25 cellular contexts compared by ENCODE assay signal in the genomic region with DNA sequence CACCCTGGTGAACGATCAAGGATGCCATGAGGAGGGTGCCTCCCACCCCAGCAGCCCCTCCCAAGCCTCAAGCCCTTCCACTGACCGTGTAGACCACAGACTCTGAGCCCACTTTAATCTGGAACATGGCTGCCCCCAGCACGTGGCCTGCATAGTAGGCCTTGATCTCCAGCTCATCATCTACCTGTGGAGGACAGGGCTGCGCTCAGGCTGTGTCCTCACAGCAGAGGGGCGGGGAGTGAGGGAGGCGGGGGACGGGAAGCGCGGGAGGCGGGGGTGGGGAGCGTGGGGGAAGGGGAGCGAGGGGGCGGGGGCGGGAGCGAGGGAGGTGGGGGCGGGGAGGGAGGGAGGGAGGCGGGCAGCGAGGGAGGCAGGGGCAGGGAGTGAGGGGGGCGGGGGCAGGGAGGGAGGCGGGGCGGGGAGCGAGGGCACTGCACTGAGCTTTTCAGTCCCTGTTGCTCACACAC. TPM values are rescaled to one million over a fixed set of nuclear protein-coding genes. Genes with fewer than 3 reads are reported as not detected.
A peak's percentile ranks its signal among the peaks of the same experiment; 100 is the strongest.
DNase-seq lines count a peak whose midpoint lies in the region; ATAC-seq, FAIRE-seq and TF ChIP-seq lines count a peak whose summit lies in the region.
"Had no signal": no experiment of that assay in that cellular context is flagged by ENCODE, and none has a peak within 500 bp of the region (broad histone marks: within the 10 kb centered on the region; RNA-seq: fewer than 3 reads in every experiment).

No MANE protein-coding gene starts in this region.

- H2AFZ ChIP-seq in K562 (ENCODE audit: low read depth, low read length) = no peak overlapping the region
- H2AFZ ChIP-seq: GM23248 had no signal

- CTCF ChIA-PET in K562 (lab: Yijun Ruan, JAX; ENCODE audit: low intra/inter-chr PET ratio) = no interaction called here

- peaks cover 36% of the 10 kb centered on the region for H3K79me2 ChIP-seq in K562 (ENCODE audit: control insufficient read depth, insufficient read depth, low read length)

- H3K4me1 ChIP-seq in K562 (replicated peaks in 1 of 2; ENCODE audit: control insufficient read depth in 2 of 2, insufficient read depth in 2 of 2, low read length in 2 of 2) = peaks cover 27 to 88% of the 10 kb centered on the region in 2 experiments

- TF ChIP-seq RAD21 in K562 (CRISPR knock-in tag; conservative IDR thresholded peaks at IDR 0.05 in 1 of 2, IDR thresholded peaks at IDR 0.05 in 1 of 2) = no peak

- peaks cover 28% of the 10 kb centered on the region for H4K20me1 ChIP-seq in K562 (replicated peaks; ENCODE audit: control insufficient read depth, insufficient read depth, low read length)

- H3K9ac ChIP-seq in K562 (ENCODE audit: insufficient read depth in 1 of 2, low read depth in 2 of 2, low read length in 2 of 2) = peak overlapping the region; percentile 13 to 84; a peak in 2 of 4 replicates
- H3K9ac ChIP-seq: GM23248 had no signal

- intact Hi-C loops in K562 (cut with micrococcal nuclease) = no loop called here

- H3K9me3 ChIP-seq in K562 (replicated peaks; ENCODE audit: control insufficient read depth, insufficient read depth, low read depth, low read length) = no peaks in the 10 kb centered on the region
- H3K9me3 ChIP-seq: ovary, right atrium auricular region had no signal

- no peaks in the 10 kb centered on the region for H3K27me3 ChIP-seq in K562 (ENCODE audit: control insufficient read depth in 2 of 2, insufficient read depth in 2 of 2, low read length in 2 of 2)
- H3K27me3 ChIP-seq: ovary, right atrium auricular region had no signal

- no peak for TF ChIP-seq EP300 in K562 (IDR thresholded peaks at IDR 0.05; ENCODE audit: low read length)

- TF ChIP-seq POLR2A in K562 (conservative IDR thresholded peaks at IDR 0.05) = no peak; the same call in 1 of the 2 replicates
- no peak for TF ChIP-seq POLR2A in GM12892 (IDR thresholded peaks at IDR 0.05; ENCODE audit: low read depth, low read length)

- no peak overlapping the region; the same call in 1 of the 2 replicates for H3K4me2 ChIP-seq in K562 (ENCODE audit: insufficient read depth, low read length)

- no TSS peak for BruUV-seq in K562 (replicated peaks; lab: Mats Ljungman, UMichigan)

- POLR2A ChIA-PET in K562 (lab: Yijun Ruan, JAX) = interaction anchor here (0.6 to 1.3 kb wide), 3 partner anchors 8 to 37 kb away, joined by 3 to 5 read pairs (median 3); no protein-coding TSS in a partner anchor

- peak; percentile 62 for FAIRE-seq in K562 (lab: Jason Lieb, UNC)
- no peak for FAIRE-seq in GM12892 (lab: Jason Lieb, UNC)
- FAIRE-seq: endometrium, G401.6 had no signal

- H3K27ac ChIP-seq in K562 (ENCODE audit: extremely low read depth, low read depth, low read length) = peak overlapping the region; percentile 64
- H3K27ac ChIP-seq: GM23248, ovary, right atrium auricular region had no signal

- H3K36me3 ChIP-seq in K562 (ENCODE audit: control insufficient read depth, insufficient read depth, low read length) = peaks cover 89% of the 10 kb centered on the region
- H3K36me3 ChIP-seq: ovary had no signal

- DNase-seq in NCI-H82 (lab: John Stamatoyannopoulos, UW) (peak; percentile 55), NCI-H82 treated with DMSO at 0.1 percent for 48 hours (lab: John Stamatoyannopoulos, UW; ENCODE audit: unreplicated experiment) (no peak), K562 (ENCODE audit: extremely low read depth in 1 of 4, low spot score in 3 of 4) (peak; percentile 75 to 79 (median 78)), left kidney (ENCODE audit: low read depth, low spot score) (peak; percentile 78), GM12892 (ENCODE audit: insufficient read length) (no peak), C1 segment of cervical spinal cord (lab: John Stamatoyannopoulos, UW) (no peak)
- no peak for DNase-seq in activated CD4-positive, CD25-positive, alpha-beta regulatory T cell treated with anti-CD3 and anti-CD28 coated beads, Interleukin-2, amount 50 U/mL, for 72 hours
- DNase-seq: 8988T; anterior cingulate cortex; cortex of kidney; DMS53; GM23248; MV-4-11; NCI-H146; NCI-H69; ovary; stimulated activated CD4-positive, alpha-beta T cell treated with anti-CD3 and anti-CD28 coated beads, Interleukin-4, amount 100 ng/mL, for 1 hour had no signal

- H3K9me1 ChIP-seq in K562 (ENCODE audit: control insufficient read depth, insufficient read depth, low read length) = peaks cover 13% of the 10 kb centered on the region

- TF ChIP-seq CTCF in K562 (IDR thresholded peaks at IDR 0.05 in 2 of 3, conservative IDR thresholded peaks at IDR 0.05 in 1 of 3; ENCODE audit: insufficient read depth in 2 of 3, low read depth in 1 of 3, low read length in 3 of 3) = no peak

- peak; percentile 62 for ATAC-seq in K562
- ATAC-seq in GM18519 (IDR thresholded peaks at IDR 0.05; ENCODE audit: low FRiP score, unreplicated experiment) = no peak
- ATAC-seq: activated naive CD4-positive, alpha-beta T cell treated with anti-CD3 and anti-CD28 coated beads, Interleukin-2, amount 50 U/mL, for 72 hours; activated T-helper 17 cell treated with anti-CD3 and anti-CD28 coated beads, Interleukin-2, amount 50 U/mL, for 72 hours; SK-N-SH treated with all-trans-retinoic acid at 6 μM for 48 hours; stimulated activated memory B cell treated with anti-CD40 and anti-IgM and Interleukin-4, amounts not matched to agents 10 μg/mL and 1 μg/mL and 100 μg/mL, for 72 hours had no signal

- WGBS in K562 (ENCODE audit: insufficient coverage, low coverage, missing lambda C conversion rate) = 42% methylated on average over 4 of the region's 22 CpGs

- in situ Hi-C loops in K562 (cut with MboI) = no loop called here

- no peak overlapping the region for H3K4me3 ChIP-seq in K562
- H3K4me3 ChIP-seq: GM23248, ovary, right atrium auricular region had no signal

RNA-seq across cellular contexts. Expression of gene PUSL1, which starts 7.1 kb away (rescaled TPM):
- total RNA-seq in K562 (2011; cell fraction: chromatin; rRNA removed; ENCODE audit: low replicate concordance) = 13.3 and 63.1 TPM in 2 replicates
- 74.5 and 90.1 TPM in 2 replicates for total RNA-seq in K562 (2011; cell fraction: nucleolus; rRNA removed)
- 23.2 and 31.2 TPM in 2 replicates for total RNA-seq in K562 (2011; cell fraction: nucleoplasm; rRNA removed)
- 86.9 and 103 TPM in 2 replicates for total RNA-seq in K562 (2014; rRNA removed)
- total RNA-seq in K562 (2014; rRNA removed; fragmentation: Illumina TruSeq; extraction: Trizol) = 5.6 and 7.0 TPM in 2 replicates
- 29.7 and 31.4 TPM in 2 replicates for total RNA-seq in K562 (2015; rRNA removed; fragmentation: Illumina TruSeq; extraction: Trizol)
- total RNA-seq in K562 (2021) = 80.1 and 83.0 TPM in 2 replicates
- polyA plus RNA-seq in K562 (2011; rRNA removed) = 13.6 and 22.4 TPM in 2 replicates
- 29.8 and 137 TPM in 2 replicates for polyA plus RNA-seq in K562 (2011; cell fraction: cytosol; rRNA removed)
- polyA plus RNA-seq in K562 (2011; cell fraction: nucleus; rRNA removed) = 41.7 and 71.9 TPM in 2 replicates
- 35.1 and 53.3 TPM in 2 replicates for polyA plus RNA-seq in K562 (2012)
- polyA plus RNA-seq in K562 (2014; fragmentation: Illumina TruSeq; extraction: Trizol) = 10.5 and 25.1 TPM in 2 replicates
- polyA plus RNA-seq in K562 (2014; fragmentation: Nextera tagmentation; extraction: Ambion mirVana) = 1 to 10 TPM in 1 of 2 experiments, under 1 TPM in 1; 0.62 to 1.7 TPM
- 68.5 and 76.0 TPM in 2 replicates for polyA plus RNA-seq in K562 (2014; rRNA removed)
- 3.5 and 5.7 TPM in 2 replicates for polyA minus RNA-seq in K562 (2011; rRNA and poly(A)+ RNA removed)
- 22.0 and 25.8 TPM in 2 replicates for polyA minus RNA-seq in K562 (2011; cell fraction: cytosol; rRNA and poly(A)+ RNA removed)
- 33.5 and 38.2 TPM in 2 replicates for polyA minus RNA-seq in K562 (2011; cell fraction: nucleus; rRNA and poly(A)+ RNA removed)
- 3.1 TPM for polyA plus RNA-seq in GM12892 (2012; ENCODE audit: missing spikeins)

RNA-seq across cellular contexts. Expression of gene ACAP3, which starts 7.7 kb away (rescaled TPM):
- 140 and 407 TPM in 2 replicates for total RNA-seq in K562 (2011; cell fraction: chromatin; rRNA removed; ENCODE audit: low replicate concordance)
- 278 and 333 TPM in 2 replicates for total RNA-seq in K562 (2011; cell fraction: nucleolus; rRNA removed)
- total RNA-seq in K562 (2011; cell fraction: nucleoplasm; rRNA removed) = 136 and 156 TPM in 2 replicates
- total RNA-seq in K562 (2014; rRNA removed) = 29.6 and 33.3 TPM in 2 replicates
- 1.9 and 3.5 TPM in 2 replicates for total RNA-seq in K562 (2014; rRNA removed; fragmentation: Illumina TruSeq; extraction: Trizol)
- 14.0 and 15.2 TPM in 2 replicates for total RNA-seq in K562 (2015; rRNA removed; fragmentation: Illumina TruSeq; extraction: Trizol)
- total RNA-seq in K562 (2021) = 44.1 and 49.0 TPM in 2 replicates
- polyA plus RNA-seq in K562 (2011; rRNA removed) = 12.0 and 27.1 TPM in 2 replicates
- polyA plus RNA-seq in K562 (2011; cell fraction: cytosol; rRNA removed) = 8.5 and 20.8 TPM in 2 replicates
- polyA plus RNA-seq in K562 (2011; cell fraction: nucleus; rRNA removed) = 346 and 462 TPM in 2 replicates
- polyA plus RNA-seq in K562 (2012) = 38.9 and 49.6 TPM in 2 replicates
- polyA plus RNA-seq in K562 (2014; fragmentation: Illumina TruSeq; extraction: Trizol) = 7.2 and 11.8 TPM in 2 replicates
- polyA plus RNA-seq in K562 (2014; fragmentation: Nextera tagmentation; extraction: Ambion mirVana) = under 1 TPM; 0.01 to 0.06 TPM
- 43.8 and 44.8 TPM in 2 replicates for polyA plus RNA-seq in K562 (2014; rRNA removed)
- 6.3 and 10.7 TPM in 2 replicates for polyA minus RNA-seq in K562 (2011; rRNA and poly(A)+ RNA removed)
- 13.7 and 15.3 TPM in 2 replicates for polyA minus RNA-seq in K562 (2011; cell fraction: cytosol; rRNA and poly(A)+ RNA removed)
- 42.4 and 46.1 TPM in 2 replicates for polyA minus RNA-seq in K562 (2011; cell fraction: nucleus; rRNA and poly(A)+ RNA removed)
- 18.0 TPM for polyA plus RNA-seq in GM12892 (2012; ENCODE audit: missing spikeins)

RNA-seq across cellular contexts. Expression of gene INTS11, which starts 9.0 kb away (rescaled TPM):
- total RNA-seq in K562 (2011; cell fraction: chromatin; rRNA removed; ENCODE audit: low replicate concordance) = 317 and 866 TPM in 2 replicates
- total RNA-seq in K562 (2011; cell fraction: nucleolus; rRNA removed) = 565 and 578 TPM in 2 replicates
- 402 and 440 TPM in 2 replicates for total RNA-seq in K562 (2011; cell fraction: nucleoplasm; rRNA removed)
- 151 and 179 TPM in 2 replicates for total RNA-seq in K562 (2014; rRNA removed)
- 62.1 and 77.4 TPM in 2 replicates for total RNA-seq in K562 (2014; rRNA removed; fragmentation: Illumina TruSeq; extraction: Trizol)
- total RNA-seq in K562 (2015; rRNA removed; fragmentation: Illumina TruSeq; extraction: Trizol) = 85.4 and 88.8 TPM in 2 replicates
- total RNA-seq in K562 (2021) = 153 and 164 TPM in 2 replicates
- 110 and 164 TPM in 2 replicates for polyA plus RNA-seq in K562 (2011; rRNA removed)
- polyA plus RNA-seq in K562 (2011; cell fraction: cytosol; rRNA removed) = 195 and 300 TPM in 2 replicates
- polyA plus RNA-seq in K562 (2011; cell fraction: nucleus; rRNA removed) = 663 and 798 TPM in 2 replicates
- polyA plus RNA-seq in K562 (2012) = 151 and 204 TPM in 2 replicates
- polyA plus RNA-seq in K562 (2014; fragmentation: Illumina TruSeq; extraction: Trizol) = 143 and 151 TPM in 2 replicates
- 10 to 100 TPM in 1 of 2 experiments, 1 to 10 TPM in 1; 3.6 to 11.8 TPM for polyA plus RNA-seq in K562 (2014; fragmentation: Nextera tagmentation; extraction: Ambion mirVana)
- 183 TPM in 2 replicates for polyA plus RNA-seq in K562 (2014; rRNA removed)
- 68.4 and 103 TPM in 2 replicates for polyA minus RNA-seq in K562 (2011; rRNA and poly(A)+ RNA removed)
- 79.6 and 101 TPM in 2 replicates for polyA minus RNA-seq in K562 (2011; cell fraction: cytosol; rRNA and poly(A)+ RNA removed)
- 108 and 123 TPM in 2 replicates for polyA minus RNA-seq in K562 (2011; cell fraction: nucleus; rRNA and poly(A)+ RNA removed)
- 53.6 TPM for polyA plus RNA-seq in GM12892 (2012; ENCODE audit: missing spikeins)

RNA-seq across cellular contexts. Expression of gene CPTP, which starts 9.1 kb away (rescaled TPM):
- total RNA-seq in K562 (2011; cell fraction: chromatin; rRNA removed; ENCODE audit: low replicate concordance) = 3.4 and 22.1 TPM in 2 replicates
- total RNA-seq in K562 (2011; cell fraction: nucleolus; rRNA removed) = 31.8 and 32.0 TPM in 2 replicates
- total RNA-seq in K562 (2011; cell fraction: nucleoplasm; rRNA removed) = 11.2 and 13.9 TPM in 2 replicates
- total RNA-seq in K562 (2014; rRNA removed) = 21.6 and 33.4 TPM in 2 replicates
- total RNA-seq in K562 (2014; rRNA removed; fragmentation: Illumina TruSeq; extraction: Trizol) = 3.0 and 3.5 TPM in 2 replicates
- 8.4 and 10.1 TPM in 2 replicates for total RNA-seq in K562 (2015; rRNA removed; fragmentation: Illumina TruSeq; extraction: Trizol)
- total RNA-seq in K562 (2021) = 25.4 and 25.8 TPM in 2 replicates
- 3.5 and 5.7 TPM in 2 replicates for polyA plus RNA-seq in K562 (2011; rRNA removed)
- polyA plus RNA-seq in K562 (2011; cell fraction: cytosol; rRNA removed) = 7.2 and 32.1 TPM in 2 replicates
- 5.6 and 10.3 TPM in 2 replicates for polyA plus RNA-seq in K562 (2011; cell fraction: nucleus; rRNA removed)
- 14.5 and 17.3 TPM in 2 replicates for polyA plus RNA-seq in K562 (2012)
- 2.7 and 9.1 TPM in 2 replicates for polyA plus RNA-seq in K562 (2014; fragmentation: Illumina TruSeq; extraction: Trizol)
- under 1 TPM; 0.11 to 0.20 TPM for polyA plus RNA-seq in K562 (2014; fragmentation: Nextera tagmentation; extraction: Ambion mirVana)
- polyA plus RNA-seq in K562 (2014; rRNA removed) = 12.4 and 12.9 TPM in 2 replicates
- polyA minus RNA-seq in K562 (2011; rRNA and poly(A)+ RNA removed) = 2.1 and 2.4 TPM in 2 replicates
- polyA minus RNA-seq in K562 (2011; cell fraction: cytosol; rRNA and poly(A)+ RNA removed) = 9.2 and 12.1 TPM in 2 replicates
- 14.0 and 17.8 TPM in 2 replicates for polyA minus RNA-seq in K562 (2011; cell fraction: nucleus; rRNA and poly(A)+ RNA removed)
- polyA plus RNA-seq in GM12892 (2012; ENCODE audit: missing spikeins) = 2.1 TPM

RNA-seq across cellular contexts. Expression of gene TAS1R3, which starts 15.6 kb away (rescaled TPM):
- total RNA-seq in K562 (2011; cell fraction: chromatin; rRNA removed; ENCODE audit: low replicate concordance) = 0.19 and 0.58 TPM in 2 replicates
- total RNA-seq in K562 (2011; cell fraction: nucleolus; rRNA removed) = 0.53 and 0.67 TPM in 2 replicates
- total RNA-seq in K562 (2011; cell fraction: nucleoplasm; rRNA removed) = 0.15 and 0.23 TPM in 2 replicates
- 0.12 TPM in 1 of 2 replicates, not detected in the other for total RNA-seq in K562 (2014; rRNA removed)
- total RNA-seq in K562 (2014; rRNA removed; fragmentation: Illumina TruSeq; extraction: Trizol) = not detected in 2 replicates
- total RNA-seq in K562 (2015; rRNA removed; fragmentation: Illumina TruSeq; extraction: Trizol) = 0.04 TPM in 1 of 2 replicates, not detected in the other
- 0.07 and 0.09 TPM in 2 replicates for total RNA-seq in K562 (2021)
- 0.05 TPM in 1 of 2 replicates, not detected in the other for polyA plus RNA-seq in K562 (2011; rRNA removed)
- polyA plus RNA-seq in K562 (2011; cell fraction: cytosol; rRNA removed) = 0.03 and 0.06 TPM in 2 replicates
- 0.25 and 0.31 TPM in 2 replicates for polyA plus RNA-seq in K562 (2011; cell fraction: nucleus; rRNA removed)
- polyA plus RNA-seq in K562 (2012) = 0.26 and 0.37 TPM in 2 replicates
- polyA plus RNA-seq in K562 (2014; fragmentation: Illumina TruSeq; extraction: Trizol) = not detected in 2 replicates
- polyA plus RNA-seq in K562 (2014; fragmentation: Nextera tagmentation; extraction: Ambion mirVana) = not detected
- 0.03 and 0.13 TPM in 2 replicates for polyA plus RNA-seq in K562 (2014; rRNA removed)
- not detected in 2 replicates for polyA minus RNA-seq in K562 (2011; rRNA and poly(A)+ RNA removed)
- polyA minus RNA-seq in K562 (2011; cell fraction: cytosol; rRNA and poly(A)+ RNA removed) = not detected in 2 replicates
- polyA minus RNA-seq in K562 (2011; cell fraction: nucleus; rRNA and poly(A)+ RNA removed) = 0.13 and 0.22 TPM in 2 replicates
- polyA plus RNA-seq in GM12892 (2012; ENCODE audit: missing spikeins) = 0.17 TPM
- polyA plus RNA-seq: GM23248 had no signal

Comparison
In these comparisons a context has a peak if more than half of its experiments do, and no peak if none do; other contexts are left out.
1. DNase-seq: peak in NCI-H82 (single experiment), K562 (4 of 4) and left kidney (single experiment); none in NCI-H82 treated with DMSO at 0.1 percent for 48 hours (single experiment), GM12892 (single experiment), activated CD4-positive, CD25-positive, alpha-beta regulatory T cell treated with anti-CD3 and anti-CD28 coated beads, Interleukin-2, amount 50 U/mL, for 72 hours (single experiment) and C1 segment of cervical spinal cord (0 of 14).